ENCODE assay signal across 1 cellular context in genomic region chr10:99667108-99667751, GRCh38.
TF ChIP-seq lines count a peak whose summit lies in the region.

No MANE protein-coding gene starts in this region.

TF ChIP-seq in K562, 482 proteins besides CTCF, POLR2A, EP300 and RAD21 (continued from another document and continues in another):
- no peak for TF ChIP-seq HBP1 (CRISPR knock-in tag; IDR thresholded peaks at IDR 0.05)
- TF ChIP-seq, protein P1, sequence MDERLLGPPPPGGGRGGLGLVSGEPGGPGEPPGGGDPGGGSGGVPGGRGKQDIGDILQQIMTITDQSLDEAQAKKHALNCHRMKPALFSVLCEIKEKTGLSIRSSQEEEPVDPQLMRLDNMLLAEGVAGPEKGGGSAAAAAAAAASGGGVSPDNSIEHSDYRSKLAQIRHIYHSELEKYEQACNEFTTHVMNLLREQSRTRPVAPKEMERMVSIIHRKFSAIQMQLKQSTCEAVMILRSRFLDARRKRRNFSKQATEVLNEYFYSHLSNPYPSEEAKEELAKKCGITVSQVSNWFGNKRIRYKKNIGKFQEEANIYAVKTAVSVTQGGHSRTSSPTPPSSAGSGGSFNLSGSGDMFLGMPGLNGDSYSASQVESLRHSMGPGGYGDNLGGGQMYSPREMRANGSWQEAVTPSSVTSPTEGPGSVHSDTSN (CRISPR knock-in tag; IDR thresholded peaks at IDR 0.05; ENCODE audit: low read depth) = no peak
- TF ChIP-seq, protein P1 (tag; conservative IDR thresholded peaks at IDR 0.05; ENCODE audit: low read depth) = no peak; the same call in 1 of the 2 replicates
- TF ChIP-seq RCOR1 (IDR thresholded peaks at IDR 0.05; ENCODE audit: borderline replicate concordance in 1 of 2, low read depth in 2 of 2, low read length in 2 of 2) = no peak
- TF ChIP-seq TCF3 (CRISPR knock-in tag; IDR thresholded peaks at IDR 0.05) = peak; percentile 45; the same call in 1 of the 2 replicates
- peak; percentile 91 for TF ChIP-seq FOSL1 (tag; conservative IDR thresholded peaks at IDR 0.05)
- TF ChIP-seq RNF2 (IDR thresholded peaks at IDR 0.05) = no peak
- peak; percentile 59 for TF ChIP-seq TAL1 (IDR thresholded peaks at IDR 0.05)
- TF ChIP-seq, protein P2, sequence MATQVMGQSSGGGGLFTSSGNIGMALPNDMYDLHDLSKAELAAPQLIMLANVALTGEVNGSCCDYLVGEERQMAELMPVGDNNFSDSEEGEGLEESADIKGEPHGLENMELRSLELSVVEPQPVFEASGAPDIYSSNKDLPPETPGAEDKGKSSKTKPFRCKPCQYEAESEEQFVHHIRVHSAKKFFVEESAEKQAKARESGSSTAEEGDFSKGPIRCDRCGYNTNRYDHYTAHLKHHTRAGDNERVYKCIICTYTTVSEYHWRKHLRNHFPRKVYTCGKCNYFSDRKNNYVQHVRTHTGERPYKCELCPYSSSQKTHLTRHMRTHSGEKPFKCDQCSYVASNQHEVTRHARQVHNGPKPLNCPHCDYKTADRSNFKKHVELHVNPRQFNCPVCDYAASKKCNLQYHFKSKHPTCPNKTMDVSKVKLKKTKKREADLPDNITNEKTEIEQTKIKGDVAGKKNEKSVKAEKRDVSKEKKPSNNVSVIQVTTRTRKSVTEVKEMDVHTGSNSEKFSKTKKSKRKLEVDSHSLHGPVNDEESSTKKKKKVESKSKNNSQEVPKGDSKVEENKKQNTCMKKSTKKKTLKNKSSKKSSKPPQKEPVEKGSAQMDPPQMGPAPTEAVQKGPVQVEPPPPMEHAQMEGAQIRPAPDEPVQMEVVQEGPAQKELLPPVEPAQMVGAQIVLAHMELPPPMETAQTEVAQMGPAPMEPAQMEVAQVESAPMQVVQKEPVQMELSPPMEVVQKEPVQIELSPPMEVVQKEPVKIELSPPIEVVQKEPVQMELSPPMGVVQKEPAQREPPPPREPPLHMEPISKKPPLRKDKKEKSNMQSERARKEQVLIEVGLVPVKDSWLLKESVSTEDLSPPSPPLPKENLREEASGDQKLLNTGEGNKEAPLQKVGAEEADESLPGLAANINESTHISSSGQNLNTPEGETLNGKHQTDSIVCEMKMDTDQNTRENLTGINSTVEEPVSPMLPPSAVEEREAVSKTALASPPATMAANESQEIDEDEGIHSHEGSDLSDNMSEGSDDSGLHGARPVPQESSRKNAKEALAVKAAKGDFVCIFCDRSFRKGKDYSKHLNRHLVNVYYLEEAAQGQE (CRISPR knock-in tag; IDR thresholded peaks at IDR 0.05; ENCODE audit: low read depth) = no peak
- TF ChIP-seq, protein P3, sequence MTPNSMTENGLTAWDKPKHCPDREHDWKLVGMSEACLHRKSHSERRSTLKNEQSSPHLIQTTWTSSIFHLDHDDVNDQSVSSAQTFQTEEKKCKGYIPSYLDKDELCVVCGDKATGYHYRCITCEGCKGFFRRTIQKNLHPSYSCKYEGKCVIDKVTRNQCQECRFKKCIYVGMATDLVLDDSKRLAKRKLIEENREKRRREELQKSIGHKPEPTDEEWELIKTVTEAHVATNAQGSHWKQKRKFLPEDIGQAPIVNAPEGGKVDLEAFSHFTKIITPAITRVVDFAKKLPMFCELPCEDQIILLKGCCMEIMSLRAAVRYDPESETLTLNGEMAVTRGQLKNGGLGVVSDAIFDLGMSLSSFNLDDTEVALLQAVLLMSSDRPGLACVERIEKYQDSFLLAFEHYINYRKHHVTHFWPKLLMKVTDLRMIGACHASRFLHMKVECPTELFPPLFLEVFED (CRISPR knock-in tag; conservative IDR thresholded peaks at IDR 0.05) = no peak
- no peak for TF ChIP-seq ZNF76 (CRISPR knock-in tag; IDR thresholded peaks at IDR 0.05; ENCODE audit: borderline replicate concordance)
- no peak for TF ChIP-seq YY1 (IDR thresholded peaks at IDR 0.05; ENCODE audit: borderline replicate concordance in 1 of 3, control insufficient read depth in 1 of 3, extremely low read depth in 1 of 3, insufficient read depth in 3 of 3, insufficient read length in 1 of 3, insufficient replicate concordance in 2 of 3, low read depth in 1 of 3, low read length in 2 of 3)
- TF ChIP-seq DPF2 (IDR thresholded peaks at IDR 0.05) = peak; percentile 87
- TF ChIP-seq SMARCA4 (IDR thresholded peaks at IDR 0.05) = peak; percentile 77
- TF ChIP-seq CTBP1 (IDR thresholded peaks at IDR 0.05; ENCODE audit: borderline replicate concordance) = no peak
- TF ChIP-seq NR2C1 (IDR thresholded peaks at IDR 0.05) = no peak
- no peak for TF ChIP-seq NR2C1 (tag; IDR thresholded peaks at IDR 0.05)
- no peak for TF ChIP-seq TCF7L2 (IDR thresholded peaks at IDR 0.05; ENCODE audit: low read depth, low read length)
- no peak for TF ChIP-seq TEAD1 (CRISPR knock-in tag; IDR thresholded peaks at IDR 0.05)
- TF ChIP-seq MEIS2 (IDR thresholded peaks at IDR 0.05; ENCODE audit: partially characterized antibody) = peak; percentile 83
- TF ChIP-seq CHD2 (IDR thresholded peaks at IDR 0.05; ENCODE audit: low read depth, low read length) = no peak
- TF ChIP-seq SMAD3 (CRISPR knock-in tag; conservative IDR thresholded peaks at IDR 0.05) = no peak
- TF ChIP-seq YBX1 (IDR thresholded peaks at IDR 0.05) = no peak
- TF ChIP-seq SP2 (IDR thresholded peaks at IDR 0.05; ENCODE audit: extremely low read depth, low read depth, low read length, poor library complexity, severe bottlenecking) = no peak
- no peak for TF ChIP-seq KDM2B (CRISPR knock-in tag; IDR thresholded peaks at IDR 0.05)
- TF ChIP-seq SREBF2 (CRISPR knock-in tag; IDR thresholded peaks at IDR 0.05) = no peak
- no peak for TF ChIP-seq KDM1A (IDR thresholded peaks at IDR 0.05)
- TF ChIP-seq ZHX1 (conservative IDR thresholded peaks at IDR 0.05; ENCODE audit: low read length) = no peak
- TF ChIP-seq, protein P4, sequence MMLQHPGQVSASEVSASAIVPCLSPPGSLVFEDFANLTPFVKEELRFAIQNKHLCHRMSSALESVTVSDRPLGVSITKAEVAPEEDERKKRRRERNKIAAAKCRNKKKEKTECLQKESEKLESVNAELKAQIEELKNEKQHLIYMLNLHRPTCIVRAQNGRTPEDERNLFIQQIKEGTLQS (IDR thresholded peaks at IDR 0.05) = peak; percentile 62
- TF ChIP-seq, protein P4 (CRISPR knock-in tag; conservative IDR thresholded peaks at IDR 0.05) = no peak
- no peak for TF ChIP-seq PTBP1 (IDR thresholded peaks at IDR 0.05; ENCODE audit: low read depth, low read length)
- no peak for TF ChIP-seq RBM39 (optimal IDR thresholded peaks at IDR 0.05; ENCODE audit: low read depth, low read length)
- no peak for TF ChIP-seq ZNF551 (CRISPR knock-in tag; IDR thresholded peaks at IDR 0.05)
- no peak for TF ChIP-seq XRCC3 (IDR thresholded peaks at IDR 0.05)
- no peak for TF ChIP-seq GTF2B (IDR thresholded peaks at IDR 0.05; ENCODE audit: extremely low read depth, insufficient read length)
- TF ChIP-seq TSC22D4 (tag; IDR thresholded peaks at IDR 0.05) = no peak
- no peak for TF ChIP-seq NFE2L1 (tag; IDR thresholded peaks at IDR 0.05; ENCODE audit: borderline replicate concordance, low read depth)
- TF ChIP-seq NELFE (IDR thresholded peaks at IDR 0.05; ENCODE audit: insufficient read depth, insufficient read length) = no peak
- no peak for TF ChIP-seq ZBTB43 (CRISPR knock-in tag; IDR thresholded peaks at IDR 0.05)
- no peak for TF ChIP-seq SIX5 (IDR thresholded peaks at IDR 0.05; ENCODE audit: borderline replicate concordance in 1 of 2, insufficient read depth in 1 of 2, low read depth in 1 of 2, low read length in 2 of 2)
- TF ChIP-seq ARID3B (CRISPR knock-in tag; IDR thresholded peaks at IDR 0.05; ENCODE audit: borderline replicate concordance) = no peak
- no peak for TF ChIP-seq HNRNPH1 (optimal IDR thresholded peaks at IDR 0.05; ENCODE audit: low read depth, low read length)
- no peak for TF ChIP-seq ZNF274 (IDR thresholded peaks at IDR 0.05; ENCODE audit: borderline replicate concordance, low read depth, low read length)
- no peak for TF ChIP-seq ZNF384 (IDR thresholded peaks at IDR 0.05; ENCODE audit: low read depth, low read length)
- no peak for TF ChIP-seq KAT2B (IDR thresholded peaks at IDR 0.05; ENCODE audit: low read depth, low read length)
- TF ChIP-seq RBM34 (IDR thresholded peaks at IDR 0.05; ENCODE audit: borderline replicate concordance, insufficient read depth, low read length) = no peak
- no peak for TF ChIP-seq GMEB1 (CRISPR knock-in tag; IDR thresholded peaks at IDR 0.05)
- TF ChIP-seq CHD4 (IDR thresholded peaks at IDR 0.05; ENCODE audit: insufficient read depth, insufficient replicate concordance, low read depth, low read length, poor library complexity, severe bottlenecking) = no peak
- no peak for TF ChIP-seq ZNF589 (CRISPR knock-in tag; IDR thresholded peaks at IDR 0.05; ENCODE audit: low read depth)
- no peak for TF ChIP-seq ARNT (IDR thresholded peaks at IDR 0.05)
